18 cellular contexts compared by ENCODE assay signal in the genomic region with DNA sequence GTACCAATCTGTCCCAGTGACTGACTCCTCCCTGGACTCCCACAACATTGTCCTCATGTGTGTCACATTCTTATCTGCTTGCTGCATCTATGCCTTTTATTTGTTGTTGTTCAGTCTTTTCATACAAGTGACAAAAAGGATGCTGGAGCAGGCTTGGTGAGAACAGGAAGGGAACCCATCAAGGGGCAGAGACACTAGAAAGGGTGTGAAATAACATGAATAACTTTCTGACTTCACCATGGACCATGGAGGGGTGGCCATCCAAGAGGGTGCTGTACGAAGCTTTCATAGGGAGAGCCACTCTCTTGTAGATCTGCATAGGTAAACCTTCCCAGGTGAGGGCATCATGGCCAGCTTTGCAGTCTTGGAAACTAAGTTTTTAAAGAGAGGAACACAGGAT. TPM values are rescaled to one million over a fixed set of nuclear protein-coding genes. Genes with fewer than 3 reads are reported as not detected.
DNase-seq lines count a peak whose midpoint lies in the region; ATAC-seq and TF ChIP-seq lines count a peak whose summit lies in the region.
"Had no signal": no experiment of that assay in that cellular context is flagged by ENCODE, and none has a peak within 500 bp of the region (broad histone marks: within the 10 kb centered on the region; RNA-seq: fewer than 3 reads in every experiment).

No MANE protein-coding gene starts in this region.

- peaks cover 24% of the 10 kb centered on the region for H3K4me1 ChIP-seq in CD4-positive, CD25-positive, alpha-beta regulatory T cell (ENCODE audit: control insufficient read depth, insufficient read depth, low read length, poor library complexity, severe bottlenecking)

- no peak for ATAC-seq in CD4-positive, CD25-positive, alpha-beta regulatory T cell (ENCODE audit: low read depth in 2 of 2)
- no peak for ATAC-seq in activated CD8-positive, alpha-beta T cell treated with anti-CD3 and anti-CD28 coated beads for 36 hours

- peaks cover 57% of the 10 kb centered on the region for H3K36me3 Mint-ChIP-seq in activated CD4-positive, alpha-beta memory T cell treated with anti-CD3 and anti-CD28 coated beads for 36 hours
- peaks cover 91% of the 10 kb centered on the region for H3K36me3 Mint-ChIP-seq in activated CD4-positive, alpha-beta memory T cell treated with anti-CD3 and anti-CD28 coated beads, Interleukin-2, amount 10 ng/mL, durations not matched to agents 7 days and 5 days (ENCODE audit: low read depth)
- peaks cover 76% of the 10 kb centered on the region for H3K36me3 Mint-ChIP-seq in CD4-positive, CD25-positive, alpha-beta regulatory T cell
- peaks cover 59% of the 10 kb centered on the region for H3K36me3 Mint-ChIP-seq in activated CD8-positive, alpha-beta T cell treated with anti-CD3 and anti-CD28 coated beads for 36 hours (ENCODE audit: low read depth)
- peaks cover 78 to 89% (median 83%) of the 10 kb centered on the region in 3 donors for H3K36me3 Mint-ChIP-seq in immature natural killer cell
- no peaks in the 10 kb centered on the region for H3K36me3 Mint-ChIP-seq in progenitor cell of endocrine pancreas (ENCODE audit: insufficient read depth)

- H3K4me3 Mint-ChIP-seq in activated CD4-positive, alpha-beta memory T cell treated with anti-CD3 and anti-CD28 coated beads for 36 hours: no peak overlapping the region
- H3K4me3 Mint-ChIP-seq in activated CD4-positive, alpha-beta memory T cell treated with anti-CD3 and anti-CD28 coated beads, Interleukin-2, amount 10 ng/mL, durations not matched to agents 7 days and 5 days: no peak overlapping the region
- H3K4me3 Mint-ChIP-seq in CD4-positive, CD25-positive, alpha-beta regulatory T cell: peak overlapping the region in 3 of 4 donors; percentile 10 to 63 (median 44)
- H3K4me3 Mint-ChIP-seq in activated CD8-positive, alpha-beta T cell treated with anti-CD3 and anti-CD28 coated beads for 36 hours: no peak overlapping the region
- H3K4me3 Mint-ChIP-seq in immature natural killer cell (peak overlapping the region; percentile 36 to 69 (median 47)), progenitor cell of endocrine pancreas (ENCODE audit: low read depth) (no peak overlapping the region)

- peaks cover 26 to 29% of the 10 kb centered on the region in 2 experiments for H3K9me3 ChIP-seq in CD4-positive, CD25-positive, alpha-beta regulatory T cell (ENCODE audit: control insufficient read depth in 2 of 2, low read length in 2 of 2)

- POLR2A ChIA-PET in activated CD4-positive, alpha-beta memory T cell treated with anti-CD3 and anti-CD28 coated beads for 36 hours (lab: Charles Lee): interaction anchor here (0.8 to 1.9 kb wide), 3 partner anchors 9 to 17 kb away, joined by 3 to 6 read pairs (median 4); no protein-coding TSS in a partner anchor
- POLR2A ChIA-PET in activated CD4-positive, alpha-beta memory T cell treated with anti-CD3 and anti-CD28 coated beads, Interleukin-2, amount 10 ng/mL, durations not matched to agents 7 days and 5 days (lab: Charles Lee): interaction anchor here (0.9 to 1.1 kb wide), 3 partner anchors 11 to 16 kb away, joined by 4 read pairs; no protein-coding TSS in a partner anchor
- POLR2A ChIA-PET in activated CD8-positive, alpha-beta T cell treated with anti-CD3 and anti-CD28 coated beads for 36 hours (lab: Charles Lee): interaction anchor here (0.7 to 2.1 kb wide), 7 partner anchors 9 to 265 kb away, joined by 3 to 10 read pairs (median 3); no protein-coding TSS in a partner anchor

- peaks cover 47% of the 10 kb centered on the region for H3K36me3 ChIP-seq in CD4-positive, CD25-positive, alpha-beta regulatory T cell (ENCODE audit: control insufficient read depth, insufficient read depth, low read length)

- intact Hi-C loops in activated CD4-positive, alpha-beta memory T cell treated with anti-CD3 and anti-CD28 coated beads for 36 hours (cut with micrococcal nuclease): no loop called here
- intact Hi-C loops in activated CD8-positive, alpha-beta T cell treated with anti-CD3 and anti-CD28 coated beads for 36 hours (cut with micrococcal nuclease): no loop called here

- H3K27ac Mint-ChIP-seq in activated CD4-positive, alpha-beta memory T cell treated with anti-CD3 and anti-CD28 coated beads for 36 hours: peak overlapping the region; percentile 50
- H3K27ac Mint-ChIP-seq in activated CD4-positive, alpha-beta memory T cell treated with anti-CD3 and anti-CD28 coated beads, Interleukin-2, amount 10 ng/mL, durations not matched to agents 7 days and 5 days: no peak overlapping the region
- H3K27ac Mint-ChIP-seq in CD4-positive, CD25-positive, alpha-beta regulatory T cell: peak overlapping the region in 2 of 3 donors; percentile 62 to 65
- peak overlapping the region; percentile 64 for H3K27ac Mint-ChIP-seq in activated CD8-positive, alpha-beta T cell treated with anti-CD3 and anti-CD28 coated beads for 36 hours
- H3K27ac Mint-ChIP-seq in immature natural killer cell: peak overlapping the region; percentile 49 to 86 (median 74)
- no peak overlapping the region for H3K27ac Mint-ChIP-seq in progenitor cell of endocrine pancreas

- CTCF ChIA-PET in activated CD4-positive, alpha-beta memory T cell treated with anti-CD3 and anti-CD28 coated beads for 36 hours (lab: Charles Lee): interaction anchor here (0.9 to 1.1 kb wide), 3 partner anchors 15 to 50 kb away, joined by 3 to 4 read pairs (median 3); a partner anchor contains a TSS
- CTCF ChIA-PET in activated CD4-positive, alpha-beta memory T cell treated with anti-CD3 and anti-CD28 coated beads, Interleukin-2, amount 10 ng/mL, durations not matched to agents 7 days and 5 days (lab: Charles Lee): no interaction called here
- CTCF ChIA-PET in activated CD8-positive, alpha-beta T cell treated with anti-CD3 and anti-CD28 coated beads for 36 hours (lab: Charles Lee): interaction anchor here (1.0 to 1.4 kb wide), 3 partner anchors 15 to 17 kb away, joined by 3 to 4 read pairs (median 3); no protein-coding TSS in a partner anchor

- H3K27me3 ChIP-seq in CD4-positive, CD25-positive, alpha-beta regulatory T cell (ENCODE audit: control insufficient read depth, insufficient read depth, low read length): no peaks in the 10 kb centered on the region
- H3K27me3 ChIP-seq: BLaER1 treated with 17β-estradiol and CSF1 and Interleukin-3, amounts not matched to agents 10 nM and 100 nM had no signal

- no peak for DNase-seq in activated CD4-positive, alpha-beta memory T cell treated with anti-CD3 and anti-CD28 coated beads for 36 hours
- DNase-seq in activated CD4-positive, alpha-beta memory T cell treated with anti-CD3 and anti-CD28 coated beads, Interleukin-2, amount 10 ng/mL, durations not matched to agents 7 days and 5 days: no peak
- DNase-seq in CD4-positive, CD25-positive, alpha-beta regulatory T cell: no peak
- no peak for DNase-seq in activated CD8-positive, alpha-beta T cell treated with anti-CD3 and anti-CD28 coated beads for 36 hours
- DNase-seq in immature natural killer cell (peak in 1 of 3 donors; percentile 11), caudate nucleus (lab: John Stamatoyannopoulos, UW) (no peak), progenitor cell of endocrine pancreas (ENCODE audit: low spot score, unreplicated experiment) (no peak), superior temporal gyrus (ENCODE audit: extremely low spot score) (no peak)
- DNase-seq: DMS79, HCEC 1CT, IMR-90, Kasumi-1, NCI-H187 treated with DMSO at 0.1 percent for 48 hours, NCI-H446, PC-9 had no signal

- H3K9me3 Mint-ChIP-seq in activated CD4-positive, alpha-beta memory T cell treated with anti-CD3 and anti-CD28 coated beads for 36 hours: peaks cover 36% of the 10 kb centered on the region
- peaks cover 32% of the 10 kb centered on the region for H3K9me3 Mint-ChIP-seq in activated CD4-positive, alpha-beta memory T cell treated with anti-CD3 and anti-CD28 coated beads, Interleukin-2, amount 10 ng/mL, durations not matched to agents 7 days and 5 days
- H3K9me3 Mint-ChIP-seq in CD4-positive, CD25-positive, alpha-beta regulatory T cell: peaks cover 5 to 38% (median 9%) of the 10 kb centered on the region in 7 donors
- H3K9me3 Mint-ChIP-seq in activated CD8-positive, alpha-beta T cell treated with anti-CD3 and anti-CD28 coated beads for 36 hours: peaks cover 29% of the 10 kb centered on the region
- peaks cover 26 to 36% (median 27%) of the 10 kb centered on the region in 6 donors for H3K9me3 Mint-ChIP-seq in immature natural killer cell
- H3K9me3 Mint-ChIP-seq in progenitor cell of endocrine pancreas (ENCODE audit: low read depth): peaks cover 20% of the 10 kb centered on the region

- H3K27ac ChIP-seq in CD4-positive, CD25-positive, alpha-beta regulatory T cell (ENCODE audit: insufficient read depth, low read length, poor library complexity, severe bottlenecking): no peak overlapping the region
- H3K27ac ChIP-seq in caudate nucleus (ENCODE audit: low read depth, low read length): no peak overlapping the region
- H3K27ac ChIP-seq: BLaER1 treated with 17β-estradiol and CSF1 and Interleukin-3, amounts not matched to agents 10 nM and 100 nM; PC-9 had no signal

- TF ChIP-seq CTCF in activated CD8-positive, alpha-beta T cell treated with anti-CD3 and anti-CD28 coated beads for 36 hours (IDR thresholded peaks at IDR 0.05): no peak
- TF ChIP-seq CTCF in progenitor cell of endocrine pancreas (IDR thresholded peaks at IDR 0.05; ENCODE audit: unreplicated experiment): no peak

- no peaks in the 10 kb centered on the region for H3K27me3 Mint-ChIP-seq in activated CD4-positive, alpha-beta memory T cell treated with anti-CD3 and anti-CD28 coated beads for 36 hours
- H3K27me3 Mint-ChIP-seq in activated CD4-positive, alpha-beta memory T cell treated with anti-CD3 and anti-CD28 coated beads, Interleukin-2, amount 10 ng/mL, durations not matched to agents 7 days and 5 days: no peaks in the 10 kb centered on the region
- H3K27me3 Mint-ChIP-seq in CD4-positive, CD25-positive, alpha-beta regulatory T cell: no peaks in the 10 kb centered on the region
- no peaks in the 10 kb centered on the region for H3K27me3 Mint-ChIP-seq in activated CD8-positive, alpha-beta T cell treated with anti-CD3 and anti-CD28 coated beads for 36 hours
- H3K27me3 Mint-ChIP-seq in immature natural killer cell (ENCODE audit: low read depth in 3 of 3) (peaks cover 0 to 3% (median 0%) of the 10 kb centered on the region in 3 donors), progenitor cell of endocrine pancreas (peaks cover 28% of the 10 kb centered on the region)

- H3K4me1 Mint-ChIP-seq in activated CD4-positive, alpha-beta memory T cell treated with anti-CD3 and anti-CD28 coated beads for 36 hours (ENCODE audit: low read depth): peaks cover 70% of the 10 kb centered on the region
- H3K4me1 Mint-ChIP-seq in activated CD4-positive, alpha-beta memory T cell treated with anti-CD3 and anti-CD28 coated beads, Interleukin-2, amount 10 ng/mL, durations not matched to agents 7 days and 5 days: peaks cover 68% of the 10 kb centered on the region
- peaks cover 39 to 84% (median 53%) of the 10 kb centered on the region in 4 donors for H3K4me1 Mint-ChIP-seq in CD4-positive, CD25-positive, alpha-beta regulatory T cell
- H3K4me1 Mint-ChIP-seq in activated CD8-positive, alpha-beta T cell treated with anti-CD3 and anti-CD28 coated beads for 36 hours (ENCODE audit: low read depth): peaks cover 68% of the 10 kb centered on the region
- H3K4me1 Mint-ChIP-seq in immature natural killer cell (peaks cover 88 to 99% of the 10 kb centered on the region in 2 donors), progenitor cell of endocrine pancreas (ENCODE audit: low read depth) (no peaks in the 10 kb centered on the region)

- no peak overlapping the region for H3K4me3 ChIP-seq in CD4-positive, CD25-positive, alpha-beta regulatory T cell (ENCODE audit: low read depth, low read length)
- H3K4me3 ChIP-seq: BLaER1 treated with 17β-estradiol and CSF1 and Interleukin-3, amounts not matched to agents 10 nM and 100 nM; PC-9 had no signal

RNA-seq across cellular contexts. Expression of a gene that starts 14.5 kb away (rescaled TPM):
- 10 to 100 TPM; 11.8 TPM for total RNA-seq in activated CD4-positive, alpha-beta memory T cell treated with anti-CD3 and anti-CD28 coated beads for 36 hours
- 10 to 100 TPM; 25.1 to 26.4 TPM for total RNA-seq in activated CD4-positive, alpha-beta memory T cell treated with anti-CD3 and anti-CD28 coated beads, Interleukin-2, amount 10 ng/mL, durations not matched to agents 7 days and 5 days
- total RNA-seq in CD4-positive, CD25-positive, alpha-beta regulatory T cell: 8.0 TPM
- 10 to 100 TPM; 11.3 to 30.8 (median 18.4) TPM for polyA plus RNA-seq in CD4-positive, CD25-positive, alpha-beta regulatory T cell
- 1 to 10 TPM; 8.6 to 8.7 TPM for total RNA-seq in activated CD8-positive, alpha-beta T cell treated with anti-CD3 and anti-CD28 coated beads for 36 hours
- polyA plus RNA-seq in immature natural killer cell: 10 to 100 TPM in 1 of 3 donors, 1 to 10 TPM in 2; 2.6 to 25.1 (median 5.0) TPM
- total RNA-seq in progenitor cell of endocrine pancreas: not detected in 2 replicates
- total RNA-seq: A172, HT-29, IMR-90, PC-9 had no signal
- polyA plus RNA-seq: IMR-90 had no signal

RNA-seq across cellular contexts. Expression of a gene that starts 49.7 kb away (rescaled TPM):
- total RNA-seq in activated CD4-positive, alpha-beta memory T cell treated with anti-CD3 and anti-CD28 coated beads for 36 hours: 10 to 100 TPM; 42.5 to 44.1 TPM
- total RNA-seq in activated CD4-positive, alpha-beta memory T cell treated with anti-CD3 and anti-CD28 coated beads, Interleukin-2, amount 10 ng/mL, durations not matched to agents 7 days and 5 days: 100 to 1,000 TPM; 169 to 171 TPM
- 64.2 TPM for total RNA-seq in CD4-positive, CD25-positive, alpha-beta regulatory T cell
- 1,000 to 10,000 TPM in 1 of 4 donors, 100 to 1,000 TPM in 3; 519 to 1,084 (median 836) TPM for polyA plus RNA-seq in CD4-positive, CD25-positive, alpha-beta regulatory T cell
- total RNA-seq in activated CD8-positive, alpha-beta T cell treated with anti-CD3 and anti-CD28 coated beads for 36 hours: 10 to 100 TPM; 29.0 to 29.5 TPM
- polyA plus RNA-seq in immature natural killer cell: 100 to 1,000 TPM; 285 to 709 (median 555) TPM
- not detected in 2 replicates for total RNA-seq in progenitor cell of endocrine pancreas
- total RNA-seq: A172, HT-29, IMR-90, PC-9 had no signal
- polyA plus RNA-seq: IMR-90 had no signal

Comparison
In these comparisons a context has a peak if more than half of its experiments do, and no peak if none do; other contexts are left out.
1. H3K27ac Mint-ChIP-seq: peak in activated CD4-positive, alpha-beta memory T cell treated with anti-CD3 and anti-CD28 coated beads for 36 hours (single experiment), CD4-positive, CD25-positive, alpha-beta regulatory T cell (2 of 3), activated CD8-positive, alpha-beta T cell treated with anti-CD3 and anti-CD28 coated beads for 36 hours (single experiment) and immature natural killer cell (6 of 6); none in activated CD4-positive, alpha-beta memory T cell treated with anti-CD3 and anti-CD28 coated beads, Interleukin-2, amount 10 ng/mL, durations not matched to agents 7 days and 5 days (single experiment) and progenitor cell of endocrine pancreas (single experiment).
2. H3K4me3 Mint-ChIP-seq: peak in CD4-positive, CD25-positive, alpha-beta regulatory T cell (3 of 4) and immature natural killer cell (5 of 5); none in activated CD4-positive, alpha-beta memory T cell treated with anti-CD3 and anti-CD28 coated beads for 36 hours (single experiment), activated CD4-positive, alpha-beta memory T cell treated with anti-CD3 and anti-CD28 coated beads, Interleukin-2, amount 10 ng/mL, durations not matched to agents 7 days and 5 days (single experiment), activated CD8-positive, alpha-beta T cell treated with anti-CD3 and anti-CD28 coated beads for 36 hours (single experiment) and progenitor cell of endocrine pancreas (single experiment).
3. RNA of a gene that starts 49.7 kb away (total RNA-seq): 169 to 171 TPM in activated CD4-positive, alpha-beta memory T cell treated with anti-CD3 and anti-CD28 coated beads, Interleukin-2, amount 10 ng/mL, durations not matched to agents 7 days and 5 days, 64.2 TPM in CD4-positive, CD25-positive, alpha-beta regulatory T cell (single experiment), 42.5 to 44.1 TPM in activated CD4-positive, alpha-beta memory T cell treated with anti-CD3 and anti-CD28 coated beads for 36 hours and 29.0 to 29.5 TPM in activated CD8-positive, alpha-beta T cell treated with anti-CD3 and anti-CD28 coated beads for 36 hours; not detected in progenitor cell of endocrine pancreas; every median in the first group is over 10 times any median in the second.